ENCODE assay signal across 1 cellular context in the genomic region with DNA sequence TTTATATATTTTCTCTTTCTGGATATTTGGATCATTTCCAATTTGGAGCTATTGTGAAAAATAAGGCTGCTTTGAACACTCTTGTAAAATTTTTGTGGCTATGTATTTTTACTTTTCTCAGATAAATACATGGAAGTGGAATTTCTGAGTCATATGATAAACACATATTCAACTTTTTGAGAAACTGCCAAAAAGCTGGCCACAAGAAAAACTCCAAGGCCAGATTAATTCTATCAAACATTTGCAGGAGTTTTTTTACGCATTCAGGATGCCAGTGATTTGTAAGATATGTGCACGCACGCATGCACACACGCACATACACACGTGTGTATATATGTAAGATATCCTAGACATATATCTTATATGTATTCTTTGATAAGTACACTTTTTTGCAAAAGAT.
TF ChIP-seq lines count a peak whose summit lies in the region.

No MANE protein-coding gene starts in this region.

TF ChIP-seq in IMR-90, 13 proteins besides CTCF, POLR2A, EP300 and RAD21:
- TF ChIP-seq FOS (IDR thresholded peaks at IDR 0.05; ENCODE audit: low read depth, low read length) = 0 out of 2 replicates have a peak, but pooled peaks have one; percentile 19
- TF ChIP-seq, protein P1, sequence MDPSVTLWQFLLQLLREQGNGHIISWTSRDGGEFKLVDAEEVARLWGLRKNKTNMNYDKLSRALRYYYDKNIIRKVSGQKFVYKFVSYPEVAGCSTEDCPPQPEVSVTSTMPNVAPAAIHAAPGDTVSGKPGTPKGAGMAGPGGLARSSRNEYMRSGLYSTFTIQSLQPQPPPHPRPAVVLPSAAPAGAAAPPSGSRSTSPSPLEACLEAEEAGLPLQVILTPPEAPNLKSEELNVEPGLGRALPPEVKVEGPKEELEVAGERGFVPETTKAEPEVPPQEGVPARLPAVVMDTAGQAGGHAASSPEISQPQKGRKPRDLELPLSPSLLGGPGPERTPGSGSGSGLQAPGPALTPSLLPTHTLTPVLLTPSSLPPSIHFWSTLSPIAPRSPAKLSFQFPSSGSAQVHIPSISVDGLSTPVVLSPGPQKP (IDR thresholded peaks at IDR 0.05; ENCODE audit: borderline replicate concordance, low read depth, low read length) = no peak
- TF ChIP-seq, protein P2, sequence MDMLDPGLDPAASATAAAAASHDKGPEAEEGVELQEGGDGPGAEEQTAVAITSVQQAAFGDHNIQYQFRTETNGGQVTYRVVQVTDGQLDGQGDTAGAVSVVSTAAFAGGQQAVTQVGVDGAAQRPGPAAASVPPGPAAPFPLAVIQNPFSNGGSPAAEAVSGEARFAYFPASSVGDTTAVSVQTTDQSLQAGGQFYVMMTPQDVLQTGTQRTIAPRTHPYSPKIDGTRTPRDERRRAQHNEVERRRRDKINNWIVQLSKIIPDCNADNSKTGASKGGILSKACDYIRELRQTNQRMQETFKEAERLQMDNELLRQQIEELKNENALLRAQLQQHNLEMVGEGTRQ (IDR thresholded peaks at IDR 0.05; ENCODE audit: low read depth, low read length) = no peak
- TF ChIP-seq BHLHE40 (IDR thresholded peaks at IDR 0.05; ENCODE audit: low read depth, low read length) = no peak
- no peak for TF ChIP-seq MAZ (IDR thresholded peaks at IDR 0.05; ENCODE audit: borderline replicate concordance, low read depth, low read length)
- TF ChIP-seq RFX5 (IDR thresholded peaks at IDR 0.05; ENCODE audit: low read depth, low read length) = no peak
- TF ChIP-seq SMC3 (IDR thresholded peaks at IDR 0.05; ENCODE audit: low read depth, low read length) = no peak
- TF ChIP-seq MAFK (IDR thresholded peaks at IDR 0.05; ENCODE audit: low read depth, low read length) = no peak
